Comparison of ENCODE assay signal across 1 cellular context in the genomic region with DNA sequence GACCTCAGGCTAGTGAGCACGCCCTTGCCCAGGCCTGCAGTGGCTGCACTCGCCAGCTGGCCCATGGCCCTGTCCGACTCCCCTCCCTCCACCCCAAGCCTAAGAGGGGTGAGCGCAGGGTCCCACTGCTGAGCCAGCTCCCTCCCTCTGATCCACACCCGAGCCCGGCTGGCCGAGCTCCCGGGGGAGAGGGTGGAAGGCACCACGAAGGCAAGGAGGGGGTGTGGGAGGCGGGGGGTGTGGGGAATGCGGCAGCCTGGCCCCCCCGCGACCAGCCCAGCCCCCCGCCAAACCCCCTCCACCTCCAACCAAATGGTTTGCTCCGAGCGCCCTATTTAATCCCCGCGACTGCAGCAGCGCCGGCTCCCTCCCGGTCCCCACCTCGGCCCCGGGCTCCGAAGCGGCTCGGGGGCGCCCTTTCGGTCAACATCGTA.
TF ChIP-seq lines count a peak whose summit lies in the region.

A gene with protein sequence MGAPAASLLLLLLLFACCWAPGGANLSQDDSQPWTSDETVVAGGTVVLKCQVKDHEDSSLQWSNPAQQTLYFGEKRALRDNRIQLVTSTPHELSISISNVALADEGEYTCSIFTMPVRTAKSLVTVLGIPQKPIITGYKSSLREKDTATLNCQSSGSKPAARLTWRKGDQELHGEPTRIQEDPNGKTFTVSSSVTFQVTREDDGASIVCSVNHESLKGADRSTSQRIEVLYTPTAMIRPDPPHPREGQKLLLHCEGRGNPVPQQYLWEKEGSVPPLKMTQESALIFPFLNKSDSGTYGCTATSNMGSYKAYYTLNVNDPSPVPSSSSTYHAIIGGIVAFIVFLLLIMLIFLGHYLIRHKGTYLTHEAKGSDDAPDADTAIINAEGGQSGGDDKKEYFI (plus strand): TSS at position 362 of the 434 bp plus-strand sequence. CDS start 151 bp downstream, outside the sequence.

TF ChIP-seq in HepG2, 621 proteins besides CTCF, POLR2A, EP300 and RAD21:
- TF ChIP-seq, protein P1, sequence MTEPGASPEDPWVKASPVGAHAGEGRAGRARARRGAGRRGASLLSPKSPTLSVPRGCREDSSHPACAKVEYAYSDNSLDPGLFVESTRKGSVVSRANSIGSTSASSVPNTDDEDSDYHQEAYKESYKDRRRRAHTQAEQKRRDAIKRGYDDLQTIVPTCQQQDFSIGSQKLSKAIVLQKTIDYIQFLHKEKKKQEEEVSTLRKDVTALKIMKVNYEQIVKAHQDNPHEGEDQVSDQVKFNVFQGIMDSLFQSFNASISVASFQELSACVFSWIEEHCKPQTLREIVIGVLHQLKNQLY (CRISPR knock-in tag; IDR thresholded peaks at IDR 0.05): no peak
- TF ChIP-seq PHF8 (CRISPR knock-in tag; IDR thresholded peaks at IDR 0.05): no peak
- TF ChIP-seq, protein P2, sequence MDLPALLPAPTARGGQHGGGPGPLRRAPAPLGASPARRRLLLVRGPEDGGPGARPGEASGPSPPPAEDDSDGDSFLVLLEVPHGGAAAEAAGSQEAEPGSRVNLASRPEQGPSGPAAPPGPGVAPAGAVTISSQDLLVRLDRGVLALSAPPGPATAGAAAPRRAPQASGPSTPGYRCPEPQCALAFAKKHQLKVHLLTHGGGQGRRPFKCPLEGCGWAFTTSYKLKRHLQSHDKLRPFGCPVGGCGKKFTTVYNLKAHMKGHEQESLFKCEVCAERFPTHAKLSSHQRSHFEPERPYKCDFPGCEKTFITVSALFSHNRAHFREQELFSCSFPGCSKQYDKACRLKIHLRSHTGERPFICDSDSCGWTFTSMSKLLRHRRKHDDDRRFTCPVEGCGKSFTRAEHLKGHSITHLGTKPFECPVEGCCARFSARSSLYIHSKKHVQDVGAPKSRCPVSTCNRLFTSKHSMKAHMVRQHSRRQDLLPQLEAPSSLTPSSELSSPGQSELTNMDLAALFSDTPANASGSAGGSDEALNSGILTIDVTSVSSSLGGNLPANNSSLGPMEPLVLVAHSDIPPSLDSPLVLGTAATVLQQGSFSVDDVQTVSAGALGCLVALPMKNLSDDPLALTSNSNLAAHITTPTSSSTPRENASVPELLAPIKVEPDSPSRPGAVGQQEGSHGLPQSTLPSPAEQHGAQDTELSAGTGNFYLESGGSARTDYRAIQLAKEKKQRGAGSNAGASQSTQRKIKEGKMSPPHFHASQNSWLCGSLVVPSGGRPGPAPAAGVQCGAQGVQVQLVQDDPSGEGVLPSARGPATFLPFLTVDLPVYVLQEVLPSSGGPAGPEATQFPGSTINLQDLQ (CRISPR knock-in tag; IDR thresholded peaks at IDR 0.05): no peak
- no peak for TF ChIP-seq ZNF552 (CRISPR knock-in tag; IDR thresholded peaks at IDR 0.05; ENCODE audit: borderline replicate concordance)
- TF ChIP-seq, protein P3, sequence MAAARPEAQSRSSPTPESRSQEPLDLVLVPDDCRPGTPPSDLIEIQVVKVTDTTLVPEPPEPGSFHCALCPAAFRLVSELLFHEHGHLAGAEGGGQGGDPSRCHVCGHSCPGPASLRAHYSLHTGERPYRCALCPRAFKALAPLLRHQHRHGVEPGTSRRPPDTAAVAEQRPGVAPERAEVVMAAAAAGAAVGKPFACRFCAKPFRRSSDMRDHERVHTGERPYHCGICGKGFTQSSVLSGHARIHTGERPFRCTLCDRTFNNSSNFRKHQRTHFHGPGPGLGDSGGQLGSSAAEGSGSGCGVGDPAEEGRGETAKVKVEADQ (CRISPR knock-in tag; IDR thresholded peaks at IDR 0.05; ENCODE audit: borderline replicate concordance): no peak
- no peak for TF ChIP-seq HCFC1 (IDR thresholded peaks at IDR 0.05; ENCODE audit: low read depth, low read length)
- TF ChIP-seq, protein P4, sequence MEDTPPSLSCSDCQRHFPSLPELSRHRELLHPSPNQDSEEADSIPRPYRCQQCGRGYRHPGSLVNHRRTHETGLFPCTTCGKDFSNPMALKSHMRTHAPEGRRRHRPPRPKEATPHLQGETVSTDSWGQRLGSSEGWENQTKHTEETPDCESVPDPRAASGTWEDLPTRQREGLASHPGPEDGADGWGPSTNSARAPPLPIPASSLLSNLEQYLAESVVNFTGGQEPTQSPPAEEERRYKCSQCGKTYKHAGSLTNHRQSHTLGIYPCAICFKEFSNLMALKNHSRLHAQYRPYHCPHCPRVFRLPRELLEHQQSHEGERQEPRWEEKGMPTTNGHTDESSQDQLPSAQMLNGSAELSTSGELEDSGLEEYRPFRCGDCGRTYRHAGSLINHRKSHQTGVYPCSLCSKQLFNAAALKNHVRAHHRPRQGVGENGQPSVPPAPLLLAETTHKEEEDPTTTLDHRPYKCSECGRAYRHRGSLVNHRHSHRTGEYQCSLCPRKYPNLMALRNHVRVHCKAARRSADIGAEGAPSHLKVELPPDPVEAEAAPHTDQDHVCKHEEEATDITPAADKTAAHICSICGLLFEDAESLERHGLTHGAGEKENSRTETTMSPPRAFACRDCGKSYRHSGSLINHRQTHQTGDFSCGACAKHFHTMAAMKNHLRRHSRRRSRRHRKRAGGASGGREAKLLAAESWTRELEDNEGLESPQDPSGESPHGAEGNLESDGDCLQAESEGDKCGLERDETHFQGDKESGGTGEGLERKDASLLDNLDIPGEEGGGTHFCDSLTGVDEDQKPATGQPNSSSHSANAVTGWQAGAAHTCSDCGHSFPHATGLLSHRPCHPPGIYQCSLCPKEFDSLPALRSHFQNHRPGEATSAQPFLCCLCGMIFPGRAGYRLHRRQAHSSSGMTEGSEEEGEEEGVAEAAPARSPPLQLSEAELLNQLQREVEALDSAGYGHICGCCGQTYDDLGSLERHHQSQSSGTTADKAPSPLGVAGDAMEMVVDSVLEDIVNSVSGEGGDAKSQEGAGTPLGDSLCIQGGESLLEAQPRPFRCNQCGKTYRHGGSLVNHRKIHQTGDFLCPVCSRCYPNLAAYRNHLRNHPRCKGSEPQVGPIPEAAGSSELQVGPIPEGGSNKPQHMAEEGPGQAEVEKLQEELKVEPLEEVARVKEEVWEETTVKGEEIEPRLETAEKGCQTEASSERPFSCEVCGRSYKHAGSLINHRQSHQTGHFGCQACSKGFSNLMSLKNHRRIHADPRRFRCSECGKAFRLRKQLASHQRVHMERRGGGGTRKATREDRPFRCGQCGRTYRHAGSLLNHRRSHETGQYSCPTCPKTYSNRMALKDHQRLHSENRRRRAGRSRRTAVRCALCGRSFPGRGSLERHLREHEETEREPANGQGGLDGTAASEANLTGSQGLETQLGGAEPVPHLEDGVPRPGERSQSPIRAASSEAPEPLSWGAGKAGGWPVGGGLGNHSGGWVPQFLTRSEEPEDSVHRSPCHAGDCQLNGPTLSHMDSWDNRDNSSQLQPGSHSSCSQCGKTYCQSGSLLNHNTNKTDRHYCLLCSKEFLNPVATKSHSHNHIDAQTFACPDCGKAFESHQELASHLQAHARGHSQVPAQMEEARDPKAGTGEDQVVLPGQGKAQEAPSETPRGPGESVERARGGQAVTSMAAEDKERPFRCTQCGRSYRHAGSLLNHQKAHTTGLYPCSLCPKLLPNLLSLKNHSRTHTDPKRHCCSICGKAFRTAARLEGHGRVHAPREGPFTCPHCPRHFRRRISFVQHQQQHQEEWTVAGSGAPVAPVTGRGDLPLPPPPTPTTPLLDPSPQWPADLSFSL (CRISPR knock-in tag; IDR thresholded peaks at IDR 0.05): no peak
- TF ChIP-seq, protein P5, sequence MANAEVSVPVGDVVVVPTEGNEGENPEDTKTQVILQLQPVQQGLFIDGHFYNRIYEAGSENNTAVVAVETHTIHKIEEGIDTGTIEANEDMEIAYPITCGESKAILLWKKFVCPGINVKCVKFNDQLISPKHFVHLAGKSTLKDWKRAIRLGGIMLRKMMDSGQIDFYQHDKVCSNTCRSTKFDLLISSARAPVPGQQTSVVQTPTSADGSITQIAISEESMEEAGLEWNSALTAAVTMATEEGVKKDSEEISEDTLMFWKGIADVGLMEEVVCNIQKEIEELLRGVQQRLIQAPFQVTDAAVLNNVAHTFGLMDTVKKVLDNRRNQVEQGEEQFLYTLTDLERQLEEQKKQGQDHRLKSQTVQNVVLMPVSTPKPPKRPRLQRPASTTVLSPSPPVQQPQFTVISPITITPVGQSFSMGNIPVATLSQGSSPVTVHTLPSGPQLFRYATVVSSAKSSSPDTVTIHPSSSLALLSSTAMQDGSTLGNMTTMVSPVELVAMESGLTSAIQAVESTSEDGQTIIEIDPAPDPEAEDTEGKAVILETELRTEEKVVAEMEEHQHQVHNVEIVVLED (CRISPR knock-in tag; IDR thresholded peaks at IDR 0.05; ENCODE audit: borderline replicate concordance): no peak
- no peak for TF ChIP-seq ZBTB42 (CRISPR knock-in tag; IDR thresholded peaks at IDR 0.05)
- TF ChIP-seq, protein P6, sequence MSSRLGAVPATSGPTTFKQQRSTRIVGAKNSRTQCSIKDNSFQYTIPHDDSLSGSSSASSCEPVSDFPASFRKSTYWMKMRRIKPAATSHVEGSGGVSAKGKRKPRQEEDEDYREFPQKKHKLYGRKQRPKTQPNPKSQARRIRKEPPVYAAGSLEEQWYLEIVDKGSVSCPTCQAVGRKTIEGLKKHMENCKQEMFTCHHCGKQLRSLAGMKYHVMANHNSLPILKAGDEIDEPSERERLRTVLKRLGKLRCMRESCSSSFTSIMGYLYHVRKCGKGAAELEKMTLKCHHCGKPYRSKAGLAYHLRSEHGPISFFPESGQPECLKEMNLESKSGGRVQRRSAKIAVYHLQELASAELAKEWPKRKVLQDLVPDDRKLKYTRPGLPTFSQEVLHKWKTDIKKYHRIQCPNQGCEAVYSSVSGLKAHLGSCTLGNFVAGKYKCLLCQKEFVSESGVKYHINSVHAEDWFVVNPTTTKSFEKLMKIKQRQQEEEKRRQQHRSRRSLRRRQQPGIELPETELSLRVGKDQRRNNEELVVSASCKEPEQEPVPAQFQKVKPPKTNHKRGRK (CRISPR knock-in tag; IDR thresholded peaks at IDR 0.05): no peak
- TF ChIP-seq, protein P7, sequence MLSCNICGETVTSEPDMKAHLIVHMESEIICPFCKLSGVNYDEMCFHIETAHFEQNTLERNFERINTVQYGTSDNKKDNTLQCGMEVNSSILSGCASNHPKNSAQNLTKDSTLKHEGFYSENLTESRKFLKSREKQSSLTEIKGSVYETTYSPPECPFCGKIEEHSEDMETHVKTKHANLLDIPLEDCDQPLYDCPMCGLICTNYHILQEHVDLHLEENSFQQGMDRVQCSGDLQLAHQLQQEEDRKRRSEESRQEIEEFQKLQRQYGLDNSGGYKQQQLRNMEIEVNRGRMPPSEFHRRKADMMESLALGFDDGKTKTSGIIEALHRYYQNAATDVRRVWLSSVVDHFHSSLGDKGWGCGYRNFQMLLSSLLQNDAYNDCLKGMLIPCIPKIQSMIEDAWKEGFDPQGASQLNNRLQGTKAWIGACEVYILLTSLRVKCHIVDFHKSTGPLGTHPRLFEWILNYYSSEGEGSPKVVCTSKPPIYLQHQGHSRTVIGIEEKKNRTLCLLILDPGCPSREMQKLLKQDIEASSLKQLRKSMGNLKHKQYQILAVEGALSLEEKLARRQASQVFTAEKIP (CRISPR knock-in tag; IDR thresholded peaks at IDR 0.05; ENCODE audit: borderline replicate concordance): no peak
- TF ChIP-seq, protein P8, sequence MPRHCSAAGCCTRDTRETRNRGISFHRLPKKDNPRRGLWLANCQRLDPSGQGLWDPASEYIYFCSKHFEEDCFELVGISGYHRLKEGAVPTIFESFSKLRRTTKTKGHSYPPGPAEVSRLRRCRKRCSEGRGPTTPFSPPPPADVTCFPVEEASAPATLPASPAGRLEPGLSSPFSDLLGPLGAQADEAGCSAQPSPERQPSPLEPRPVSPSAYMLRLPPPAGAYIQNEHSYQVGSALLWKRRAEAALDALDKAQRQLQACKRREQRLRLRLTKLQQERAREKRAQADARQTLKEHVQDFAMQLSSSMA (CRISPR knock-in tag; IDR thresholded peaks at IDR 0.05): no peak
- TF ChIP-seq, protein P9, sequence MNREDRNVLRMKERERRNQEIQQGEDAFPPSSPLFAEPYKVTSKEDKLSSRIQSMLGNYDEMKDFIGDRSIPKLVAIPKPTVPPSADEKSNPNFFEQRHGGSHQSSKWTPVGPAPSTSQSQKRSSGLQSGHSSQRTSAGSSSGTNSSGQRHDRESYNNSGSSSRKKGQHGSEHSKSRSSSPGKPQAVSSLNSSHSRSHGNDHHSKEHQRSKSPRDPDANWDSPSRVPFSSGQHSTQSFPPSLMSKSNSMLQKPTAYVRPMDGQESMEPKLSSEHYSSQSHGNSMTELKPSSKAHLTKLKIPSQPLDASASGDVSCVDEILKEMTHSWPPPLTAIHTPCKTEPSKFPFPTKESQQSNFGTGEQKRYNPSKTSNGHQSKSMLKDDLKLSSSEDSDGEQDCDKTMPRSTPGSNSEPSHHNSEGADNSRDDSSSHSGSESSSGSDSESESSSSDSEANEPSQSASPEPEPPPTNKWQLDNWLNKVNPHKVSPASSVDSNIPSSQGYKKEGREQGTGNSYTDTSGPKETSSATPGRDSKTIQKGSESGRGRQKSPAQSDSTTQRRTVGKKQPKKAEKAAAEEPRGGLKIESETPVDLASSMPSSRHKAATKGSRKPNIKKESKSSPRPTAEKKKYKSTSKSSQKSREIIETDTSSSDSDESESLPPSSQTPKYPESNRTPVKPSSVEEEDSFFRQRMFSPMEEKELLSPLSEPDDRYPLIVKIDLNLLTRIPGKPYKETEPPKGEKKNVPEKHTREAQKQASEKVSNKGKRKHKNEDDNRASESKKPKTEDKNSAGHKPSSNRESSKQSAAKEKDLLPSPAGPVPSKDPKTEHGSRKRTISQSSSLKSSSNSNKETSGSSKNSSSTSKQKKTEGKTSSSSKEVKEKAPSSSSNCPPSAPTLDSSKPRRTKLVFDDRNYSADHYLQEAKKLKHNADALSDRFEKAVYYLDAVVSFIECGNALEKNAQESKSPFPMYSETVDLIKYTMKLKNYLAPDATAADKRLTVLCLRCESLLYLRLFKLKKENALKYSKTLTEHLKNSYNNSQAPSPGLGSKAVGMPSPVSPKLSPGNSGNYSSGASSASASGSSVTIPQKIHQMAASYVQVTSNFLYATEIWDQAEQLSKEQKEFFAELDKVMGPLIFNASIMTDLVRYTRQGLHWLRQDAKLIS (CRISPR knock-in tag; IDR thresholded peaks at IDR 0.05): no peak
- no peak for TF ChIP-seq POGZ (CRISPR knock-in tag; IDR thresholded peaks at IDR 0.05)
- no peak for TF ChIP-seq FOXA1 (IDR thresholded peaks at IDR 0.05)
- no peak for TF ChIP-seq FOXA1 (CRISPR knock-in tag; IDR thresholded peaks at IDR 0.05)
